In the genomic region with DNA sequence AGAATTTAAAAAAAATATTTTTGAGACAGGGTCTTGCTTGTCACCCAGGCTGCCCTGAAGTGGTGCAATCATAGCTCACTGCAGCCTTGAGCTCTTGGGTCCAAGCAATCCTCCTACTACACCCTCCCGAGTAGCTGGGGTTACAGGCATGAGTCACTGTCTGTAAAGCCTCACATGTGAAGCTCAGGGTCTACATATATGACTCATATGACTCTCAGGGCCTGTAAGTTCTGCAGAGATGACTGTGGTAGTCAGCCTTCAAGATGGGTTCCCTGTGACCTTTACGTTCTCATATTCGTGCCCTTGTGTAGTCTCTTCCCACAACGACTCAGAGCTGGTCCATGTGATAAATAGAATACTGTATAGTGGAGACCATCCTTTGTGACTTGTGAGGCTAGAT, we compare ENCODE assay signal across 9 cellular contexts. TPM values are rescaled to one million over a fixed set of nuclear protein-coding genes. Genes with fewer than 3 reads are reported as not detected.
A peak's percentile ranks its signal among the peaks of the same experiment; 100 is the strongest.
DNase-seq lines count a peak whose midpoint lies in the region; ATAC-seq and TF ChIP-seq lines count a peak whose summit lies in the region.
"Not testable (repeated sequence)": the region's sequence is repeated elsewhere in the genome, so short reads cannot be mapped to it uniquely, and the experiment has no call there.
"Had no signal": no experiment of that assay in that cellular context is flagged by ENCODE, and none has a peak within 500 bp of the region (broad histone marks: within the 10 kb centered on the region; RNA-seq: fewer than 3 reads in every experiment).

No MANE protein-coding gene starts in this region.

- not testable (repeated sequence) for H3K36me3 Mint-ChIP-seq in T-helper 2 cell treated with Interferon-gamma antibody and Interleukin-4, amounts not matched to agents 5 μg/mL and 100 μg/mL, for 36 hours (ENCODE audit: low read depth); activated CD8-positive, alpha-beta T cell treated with anti-CD3 and anti-CD28 coated beads for 36 hours (ENCODE audit: low read depth); activated naive CD4-positive, alpha-beta T cell treated with anti-CD3 and anti-CD28 coated beads for 36 hours (ENCODE audit: low read depth); stimulated activated naive CD8-positive, alpha-beta T cell treated with anti-CD3 and anti-CD28 coated beads, Interleukin-15, Interleukin-2, amounts not matched to agents 100 ng/mL and 50 ng/mL, for 24 hours (ENCODE audit: low read depth)

- POLR2A ChIA-PET in activated CD8-positive, alpha-beta T cell treated with anti-CD3 and anti-CD28 coated beads for 36 hours (lab: Charles Lee): not testable (repeated sequence)

- not testable (repeated sequence) for H3K4me3 ChIP-seq in choroid plexus epithelial cell (ENCODE audit: low read depth, low read length); skeletal muscle cell (ENCODE audit: low read depth, low read length)

- H3K4me3 Mint-ChIP-seq in T-helper 2 cell treated with Interferon-gamma antibody and Interleukin-4, amounts not matched to agents 5 μg/mL and 100 μg/mL, for 36 hours; activated CD8-positive, alpha-beta T cell treated with anti-CD3 and anti-CD28 coated beads for 36 hours; activated naive CD4-positive, alpha-beta T cell treated with anti-CD3 and anti-CD28 coated beads for 36 hours; stimulated activated naive CD8-positive, alpha-beta T cell treated with anti-CD3 and anti-CD28 coated beads, Interleukin-15, Interleukin-2, amounts not matched to agents 100 ng/mL and 50 ng/mL, for 24 hours: not testable (repeated sequence)

- H3K27ac Mint-ChIP-seq in T-helper 2 cell treated with Interferon-gamma antibody and Interleukin-4, amounts not matched to agents 5 μg/mL and 100 μg/mL, for 36 hours; activated CD8-positive, alpha-beta T cell treated with anti-CD3 and anti-CD28 coated beads for 36 hours; activated naive CD4-positive, alpha-beta T cell treated with anti-CD3 and anti-CD28 coated beads for 36 hours: not testable (repeated sequence)
- peak overlapping the region; percentile 36 for H3K27ac Mint-ChIP-seq in stimulated activated naive CD8-positive, alpha-beta T cell treated with anti-CD3 and anti-CD28 coated beads, Interleukin-15, Interleukin-2, amounts not matched to agents 100 ng/mL and 50 ng/mL, for 24 hours

- intact Hi-C loops in activated CD8-positive, alpha-beta T cell treated with anti-CD3 and anti-CD28 coated beads for 36 hours (cut with micrococcal nuclease); activated naive CD4-positive, alpha-beta T cell treated with anti-CD3 and anti-CD28 coated beads for 36 hours (cut with micrococcal nuclease): not testable (repeated sequence)

- ATAC-seq in HG02938 (IDR thresholded peaks at IDR 0.05; ENCODE audit: unreplicated experiment): peak; percentile 34
- ATAC-seq in activated CD8-positive, alpha-beta T cell treated with anti-CD3 and anti-CD28 coated beads for 36 hours: peak; percentile 74

- not testable (repeated sequence) for H3K27me3 Mint-ChIP-seq in T-helper 2 cell treated with Interferon-gamma antibody and Interleukin-4, amounts not matched to agents 5 μg/mL and 100 μg/mL, for 36 hours (ENCODE audit: low read depth); activated CD8-positive, alpha-beta T cell treated with anti-CD3 and anti-CD28 coated beads for 36 hours; activated naive CD4-positive, alpha-beta T cell treated with anti-CD3 and anti-CD28 coated beads for 36 hours (ENCODE audit: low read depth); stimulated activated naive CD8-positive, alpha-beta T cell treated with anti-CD3 and anti-CD28 coated beads, Interleukin-15, Interleukin-2, amounts not matched to agents 100 ng/mL and 50 ng/mL, for 24 hours

- DNase-seq in EL (peak; percentile 18), choroid plexus epithelial cell (ENCODE audit: low read depth) (peak; percentile 35), skeletal muscle cell (ENCODE audit: low read depth) (peak; percentile 15)
- DNase-seq in T-helper 2 cell treated with Interferon-gamma antibody and Interleukin-4, amounts not matched to agents 5 μg/mL and 100 μg/mL, for 36 hours (ENCODE audit: low spot score): peak; percentile 57
- DNase-seq in activated CD8-positive, alpha-beta T cell treated with anti-CD3 and anti-CD28 coated beads for 36 hours: peak; percentile 68
- peak; percentile 55 for DNase-seq in activated naive CD4-positive, alpha-beta T cell treated with anti-CD3 and anti-CD28 coated beads for 36 hours

- not testable (repeated sequence) for H3K4me1 Mint-ChIP-seq in T-helper 2 cell treated with Interferon-gamma antibody and Interleukin-4, amounts not matched to agents 5 μg/mL and 100 μg/mL, for 36 hours (ENCODE audit: low read depth); activated naive CD4-positive, alpha-beta T cell treated with anti-CD3 and anti-CD28 coated beads for 36 hours (ENCODE audit: low read depth)
- H3K4me1 Mint-ChIP-seq in activated CD8-positive, alpha-beta T cell treated with anti-CD3 and anti-CD28 coated beads for 36 hours (ENCODE audit: low read depth): peaks cover 15% of the 10 kb centered on the region
- peaks cover 32% of the 10 kb centered on the region for H3K4me1 Mint-ChIP-seq in stimulated activated naive CD8-positive, alpha-beta T cell treated with anti-CD3 and anti-CD28 coated beads, Interleukin-15, Interleukin-2, amounts not matched to agents 100 ng/mL and 50 ng/mL, for 24 hours (ENCODE audit: low read depth)

- H3K9me3 Mint-ChIP-seq in T-helper 2 cell treated with Interferon-gamma antibody and Interleukin-4, amounts not matched to agents 5 μg/mL and 100 μg/mL, for 36 hours; activated CD8-positive, alpha-beta T cell treated with anti-CD3 and anti-CD28 coated beads for 36 hours; activated naive CD4-positive, alpha-beta T cell treated with anti-CD3 and anti-CD28 coated beads for 36 hours; stimulated activated naive CD8-positive, alpha-beta T cell treated with anti-CD3 and anti-CD28 coated beads, Interleukin-15, Interleukin-2, amounts not matched to agents 100 ng/mL and 50 ng/mL, for 24 hours: not testable (repeated sequence)

- CTCF ChIA-PET in activated CD8-positive, alpha-beta T cell treated with anti-CD3 and anti-CD28 coated beads for 36 hours (lab: Charles Lee); activated naive CD4-positive, alpha-beta T cell treated with anti-CD3 and anti-CD28 coated beads for 36 hours (lab: Charles Lee): not testable (repeated sequence)

- not testable (repeated sequence) for TF ChIP-seq CTCF in activated CD8-positive, alpha-beta T cell treated with anti-CD3 and anti-CD28 coated beads for 36 hours (IDR thresholded peaks at IDR 0.05); choroid plexus epithelial cell (conservative IDR thresholded peaks at IDR 0.05; ENCODE audit: low read depth, low read length)

RNA-seq across cellular contexts. Expression of a gene that starts 6.5 kb away (rescaled TPM):
- total RNA-seq in activated CD8-positive, alpha-beta T cell treated with anti-CD3 and anti-CD28 coated beads for 36 hours: under 1 TPM; 0.60 to 0.83 TPM
- under 1 TPM; 0.15 to 0.26 TPM for total RNA-seq in activated naive CD4-positive, alpha-beta T cell treated with anti-CD3 and anti-CD28 coated beads for 36 hours
- total RNA-seq: A673 had no signal

RNA-seq across cellular contexts. Expression of a gene that starts 17.6 kb away (rescaled TPM):
- total RNA-seq in activated CD8-positive, alpha-beta T cell treated with anti-CD3 and anti-CD28 coated beads for 36 hours: 100 to 1,000 TPM; 123 to 135 TPM
- total RNA-seq in activated naive CD4-positive, alpha-beta T cell treated with anti-CD3 and anti-CD28 coated beads for 36 hours: 100 to 1,000 TPM; 117 to 123 TPM

Comparison
In these comparisons a context has a peak if more than half of its experiments do, and no peak if none do; other contexts are left out.
1. DNase-seq: peak in every context shown above with its lines; median percentile 68 in activated CD8-positive, alpha-beta T cell treated with anti-CD3 and anti-CD28 coated beads for 36 hours; 57 in T-helper 2 cell treated with Interferon-gamma antibody and Interleukin-4, amounts not matched to agents 5 μg/mL and 100 μg/mL, for 36 hours; 55 in activated naive CD4-positive, alpha-beta T cell treated with anti-CD3 and anti-CD28 coated beads for 36 hours; 35 in choroid plexus epithelial cell; 18 in EL; 15 in skeletal muscle cell.